9 cellular contexts compared by ENCODE assay signal in the genomic region with DNA sequence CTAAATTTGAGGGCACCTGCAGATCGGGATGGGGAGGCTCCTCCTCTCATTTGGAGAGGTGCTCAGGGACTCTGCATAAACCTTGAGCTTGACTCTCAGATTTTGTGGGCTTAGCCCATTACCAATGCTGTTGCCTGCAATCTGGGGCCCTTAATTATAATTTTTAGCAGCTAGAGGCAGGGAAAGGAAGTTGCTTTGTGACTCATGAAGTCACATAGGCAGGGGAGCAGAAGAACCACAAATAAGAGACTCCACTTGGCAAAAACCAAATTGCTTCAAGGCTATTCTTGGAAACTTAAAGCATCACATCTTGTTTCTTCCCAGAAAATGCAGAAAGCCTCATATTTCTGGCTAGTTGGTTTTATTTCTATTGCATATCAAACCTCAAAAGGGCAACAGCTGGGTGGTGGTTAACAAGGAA. TPM values are rescaled to one million over a fixed set of nuclear protein-coding genes. Genes with fewer than 3 reads are reported as not detected.
DNase-seq lines count a peak whose midpoint lies in the region; ATAC-seq and TF ChIP-seq lines count a peak whose summit lies in the region.
"Had no signal": no experiment of that assay in that cellular context is flagged by ENCODE, and none has a peak within 500 bp of the region (broad histone marks: within the 10 kb centered on the region; RNA-seq: fewer than 3 reads in every experiment).

No MANE protein-coding gene starts in this region.

- no peaks in the 10 kb centered on the region for H3K9me3 ChIP-seq in heart right ventricle
- H3K9me3 ChIP-seq in left lung: no peaks in the 10 kb centered on the region

- intact Hi-C loops in heart right ventricle (cut with DNase I) (loop anchor here in 2 of 10 donors (5.0 kb wide), 2 partner anchors 65 to 80 kb away; no protein-coding TSS in a partner anchor), left ventricle myocardium superior (cut with micrococcal nuclease) (no loop called here), left lung (cut with DNase I) (no loop called here), posterior cingulate gyrus (cut with DNase I) (no loop called here)
- intact Hi-C loops in activated T-helper 2 cell treated with anti-CD3 and anti-CD28 coated beads, Interferon-gamma antibody, Interleukin-2, Interleukin-4, amounts not matched to agents 10 μg/mL and 5 μg/mL and 100 μg/mL, durations not matched to agents 14 hours and 24 hours and 36 hours (cut with micrococcal nuclease): loop anchor here (1.0 to 10.0 kb wide), 6 partner anchors 8 to 312 kb away; partner anchors contain the start of gene USP47

- H3K4me3 ChIP-seq in heart right ventricle (no peak overlapping the region), left lung (no peak overlapping the region)

- peak overlapping the region; percentile 44 for H3K4me3 Mint-ChIP-seq in activated T-helper 2 cell treated with anti-CD3 and anti-CD28 coated beads, Interferon-gamma antibody, Interleukin-2, Interleukin-4, amounts not matched to agents 10 μg/mL and 5 μg/mL and 100 μg/mL, durations not matched to agents 14 hours and 24 hours and 36 hours (ENCODE audit: low read depth)

- ATAC-seq in heart right ventricle: peak in 1 of 8 donors; percentile 10
- no peak for ATAC-seq in left ventricle myocardium superior
- ATAC-seq in left lung: peak; percentile 9
- ATAC-seq in HG03045 (IDR thresholded peaks at IDR 0.05; ENCODE audit: unreplicated experiment): no peak

- H3K27ac ChIP-seq in heart right ventricle (peak overlapping the region in 8 of 10 donors; percentile 1 to 95 (median 88)), left lung (peak overlapping the region; percentile 49 to 71)

- H3K27me3 Mint-ChIP-seq in activated T-helper 2 cell treated with anti-CD3 and anti-CD28 coated beads, Interferon-gamma antibody, Interleukin-2, Interleukin-4, amounts not matched to agents 10 μg/mL and 5 μg/mL and 100 μg/mL, durations not matched to agents 14 hours and 24 hours and 36 hours (ENCODE audit: low read depth): no peaks in the 10 kb centered on the region

- no peaks in the 10 kb centered on the region for H3K9me3 Mint-ChIP-seq in activated T-helper 2 cell treated with anti-CD3 and anti-CD28 coated beads, Interferon-gamma antibody, Interleukin-2, Interleukin-4, amounts not matched to agents 10 μg/mL and 5 μg/mL and 100 μg/mL, durations not matched to agents 14 hours and 24 hours and 36 hours

- 60 to 78% methylated on average over 1 of the region's 1 CpG for WGBS in heart right ventricle, 2 donors

- TF ChIP-seq CTCF in heart right ventricle (IDR thresholded peaks at IDR 0.05): no peak
- TF ChIP-seq CTCF in left lung (IDR thresholded peaks at IDR 0.05): no peak

- DNase-seq in heart right ventricle: no peak
- no peak for DNase-seq in left ventricle myocardium superior
- no peak for DNase-seq in activated T-helper 2 cell treated with anti-CD3 and anti-CD28 coated beads, Interferon-gamma antibody, Interleukin-2, Interleukin-4, amounts not matched to agents 10 μg/mL and 5 μg/mL and 100 μg/mL, durations not matched to agents 14 hours and 24 hours and 36 hours (ENCODE audit: low spot score)
- no peak for DNase-seq in left lung
- no peak for DNase-seq in activated effector memory CD4-positive, alpha-beta T cell treated with anti-CD3 and anti-CD28 coated beads, Interleukin-2, amount 50 U/mL, for 16 hours
- DNase-seq in posterior cingulate gyrus: no peak
- DNase-seq in GM19238 (ENCODE audit: insufficient read length, low spot score): no peak
- DNase-seq: DMS79 treated with DMSO at 0.1 percent for 48 hours had no signal

- peaks cover 77% of the 10 kb centered on the region for H3K4me1 Mint-ChIP-seq in activated T-helper 2 cell treated with anti-CD3 and anti-CD28 coated beads, Interferon-gamma antibody, Interleukin-2, Interleukin-4, amounts not matched to agents 10 μg/mL and 5 μg/mL and 100 μg/mL, durations not matched to agents 14 hours and 24 hours and 36 hours (ENCODE audit: low read depth)

- H3K36me3 Mint-ChIP-seq in activated T-helper 2 cell treated with anti-CD3 and anti-CD28 coated beads, Interferon-gamma antibody, Interleukin-2, Interleukin-4, amounts not matched to agents 10 μg/mL and 5 μg/mL and 100 μg/mL, durations not matched to agents 14 hours and 24 hours and 36 hours (ENCODE audit: low read depth): peaks cover 90% of the 10 kb centered on the region

- peaks cover 0 to 31% (median 0%) of the 10 kb centered on the region in 9 donors for H3K36me3 ChIP-seq in heart right ventricle
- peaks cover 0 to 16% of the 10 kb centered on the region in 2 donors for H3K36me3 ChIP-seq in left lung

- H3K27me3 ChIP-seq in heart right ventricle: no peaks in the 10 kb centered on the region
- H3K27me3 ChIP-seq in left lung: no peaks in the 10 kb centered on the region

- H3K4me1 ChIP-seq in heart right ventricle: peaks cover 23 to 71% (median 62%) of the 10 kb centered on the region in 9 donors
- peaks cover 41 to 56% of the 10 kb centered on the region in 2 donors for H3K4me1 ChIP-seq in left lung

- H3K27ac Mint-ChIP-seq in activated T-helper 2 cell treated with anti-CD3 and anti-CD28 coated beads, Interferon-gamma antibody, Interleukin-2, Interleukin-4, amounts not matched to agents 10 μg/mL and 5 μg/mL and 100 μg/mL, durations not matched to agents 14 hours and 24 hours and 36 hours: peak overlapping the region; percentile 82

RNA-seq across cellular contexts. Expression of gene MICAL2, which starts 46.9 kb away (rescaled TPM):
- total RNA-seq in heart right ventricle: 10 to 100 TPM; 38.1 to 95.7 (median 72.7) TPM
- 10 to 100 TPM; 32.5 to 57.9 TPM for polyA plus RNA-seq in heart right ventricle
- total RNA-seq in left ventricle myocardium superior: 57.1 TPM
- total RNA-seq in activated T-helper 2 cell treated with anti-CD3 and anti-CD28 coated beads, Interferon-gamma antibody, Interleukin-2, Interleukin-4, amounts not matched to agents 10 μg/mL and 5 μg/mL and 100 μg/mL, durations not matched to agents 14 hours and 24 hours and 36 hours: 736 TPM in 2 replicates
- total RNA-seq in left lung: 100 to 1,000 TPM; 242 to 293 TPM
